1 cellular context compared by ENCODE assay signal in genomic region chr4:149008415-149009025, GRCh38.
TF ChIP-seq lines count a peak whose summit lies in the region.

No MANE protein-coding gene starts in this region.

TF ChIP-seq in WTC11, 78 proteins besides CTCF, POLR2A, EP300 and RAD21 (continued from another document):
- TF ChIP-seq HMGXB4 (CRISPR knock-in tag; IDR thresholded peaks at IDR 0.05) (no peak), NR3C1 (CRISPR knock-in tag; conservative IDR thresholded peaks at IDR 0.05; ENCODE audit: low read depth) (no peak), CREM (CRISPR knock-in tag; IDR thresholded peaks at IDR 0.05) (no peak), GRHL2 (CRISPR knock-in tag; IDR thresholded peaks at IDR 0.05; ENCODE audit: insufficient replicate concordance, severe bottlenecking) (no peak), ZNF138 (CRISPR knock-in tag; conservative IDR thresholded peaks at IDR 0.05) (no peak), CDX4 (CRISPR knock-in tag; IDR thresholded peaks at IDR 0.05; ENCODE audit: borderline replicate concordance) (no peak), JUN (CRISPR knock-in tag; IDR thresholded peaks at IDR 0.05) (no peak), TCF7 (CRISPR knock-in tag; IDR thresholded peaks at IDR 0.05; ENCODE audit: low read depth) (no peak)
